2 cellular contexts compared by ENCODE assay signal in the genomic region with DNA sequence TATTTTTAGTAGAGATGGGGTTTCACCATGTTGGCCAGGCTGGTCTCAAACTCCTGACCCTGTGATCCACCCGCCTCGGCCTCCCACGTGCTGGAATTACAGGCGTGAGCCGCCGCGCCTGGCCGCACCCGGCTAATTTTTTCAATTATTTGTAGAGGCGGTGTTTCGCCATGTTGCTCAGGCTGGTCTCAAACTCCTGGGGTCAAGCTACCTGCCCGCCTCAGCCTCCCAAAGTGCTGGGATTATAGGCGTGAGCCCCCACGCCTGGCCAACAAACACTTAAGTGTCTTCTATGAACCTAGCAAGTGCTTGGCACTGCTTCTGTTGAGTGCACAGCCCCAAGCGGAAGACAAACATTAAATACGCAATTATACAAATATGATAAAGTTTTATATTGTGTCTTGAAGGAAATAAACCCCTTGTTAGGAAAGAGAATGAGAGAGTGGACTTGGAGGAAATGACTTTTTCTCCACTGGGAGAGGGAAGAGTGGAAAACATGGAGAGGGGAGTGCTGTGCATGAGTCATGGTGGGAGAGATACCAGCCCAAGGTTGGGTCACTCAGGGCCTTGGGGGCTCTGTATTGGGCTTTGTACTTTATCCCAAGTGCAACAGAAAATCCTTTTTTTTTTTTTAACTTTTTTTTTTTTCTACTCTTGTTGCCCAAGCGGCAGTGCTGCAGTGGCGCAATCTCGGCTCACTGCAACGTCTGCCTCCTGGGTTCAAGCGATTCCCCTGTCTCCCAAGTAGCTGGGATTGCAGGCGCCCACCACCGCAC.
TF ChIP-seq lines count a peak whose summit lies in the region.

No MANE protein-coding gene starts in this region.

TF ChIP-seq in HepG2, 621 proteins besides CTCF, POLR2A, EP300 and RAD21 (continues in another document):
- TF ChIP-seq HDAC2 (CRISPR knock-in tag; IDR thresholded peaks at IDR 0.05) (no peak; the same call in 1 of the 2 replicates), FOXK1 (CRISPR knock-in tag; IDR thresholded peaks at IDR 0.05; ENCODE audit: borderline replicate concordance, low read depth) (no peak), SETDB1 (CRISPR knock-in tag; IDR thresholded peaks at IDR 0.05; ENCODE audit: borderline replicate concordance) (0 out of 2 replicates have a peak, but pooled peaks have one; percentile 43), ZNF44 (CRISPR knock-in tag; IDR thresholded peaks at IDR 0.05) (0 out of 2 replicates have a peak, but pooled peaks have one; percentile 48), ZBTB20 (CRISPR knock-in tag; IDR thresholded peaks at IDR 0.05; ENCODE audit: borderline replicate concordance, low read depth) (no peak), ZNF678 (CRISPR knock-in tag; IDR thresholded peaks at IDR 0.05) (no peak), TCF7L2 (IDR thresholded peaks at IDR 0.05; ENCODE audit: low read depth, low read length) (no peak), JUND (CRISPR knock-in tag; IDR thresholded peaks at IDR 0.05) (peak; percentile 73; the same call in 1 of the 2 replicates), GTF3A (CRISPR knock-in tag; conservative IDR thresholded peaks at IDR 0.05) (no peak), MAZ (IDR thresholded peaks at IDR 0.05; ENCODE audit: borderline replicate concordance, low read depth, low read length) (0 out of 2 replicates have a peak, but pooled peaks have one; percentile 0), MAZ (CRISPR knock-in tag; IDR thresholded peaks at IDR 0.05; ENCODE audit: low read depth) (no peak), ADNP (CRISPR knock-in tag; IDR thresholded peaks at IDR 0.05) (0 out of 2 replicates have a peak, but pooled peaks have one; percentile 31), ZMYM4 (CRISPR knock-in tag; IDR thresholded peaks at IDR 0.05) (no peak), KLF16 (CRISPR knock-in tag; IDR thresholded peaks at IDR 0.05) (no peak; a peak in 1 of 4 replicates), ZBTB26 (CRISPR knock-in tag; IDR thresholded peaks at IDR 0.05; ENCODE audit: borderline replicate concordance) (no peak), ZNF431 (CRISPR knock-in tag; IDR thresholded peaks at IDR 0.05; ENCODE audit: borderline replicate concordance, low read depth) (no peak), ZNF891 (CRISPR knock-in tag; IDR thresholded peaks at IDR 0.05) (no peak), NFKB2 (CRISPR knock-in tag; IDR thresholded peaks at IDR 0.05; ENCODE audit: borderline replicate concordance) (peak; percentile 39; the same call in 1 of the 2 replicates), ZNF574 (CRISPR knock-in tag; IDR thresholded peaks at IDR 0.05) (no peak), ZNF557 (CRISPR knock-in tag; IDR thresholded peaks at IDR 0.05) (no peak), POLR2G (IDR thresholded peaks at IDR 0.05; ENCODE audit: low read depth, low read length) (no peak), PREB (CRISPR knock-in tag; IDR thresholded peaks at IDR 0.05) (no peak)
- TF ChIP-seq, protein P1, sequence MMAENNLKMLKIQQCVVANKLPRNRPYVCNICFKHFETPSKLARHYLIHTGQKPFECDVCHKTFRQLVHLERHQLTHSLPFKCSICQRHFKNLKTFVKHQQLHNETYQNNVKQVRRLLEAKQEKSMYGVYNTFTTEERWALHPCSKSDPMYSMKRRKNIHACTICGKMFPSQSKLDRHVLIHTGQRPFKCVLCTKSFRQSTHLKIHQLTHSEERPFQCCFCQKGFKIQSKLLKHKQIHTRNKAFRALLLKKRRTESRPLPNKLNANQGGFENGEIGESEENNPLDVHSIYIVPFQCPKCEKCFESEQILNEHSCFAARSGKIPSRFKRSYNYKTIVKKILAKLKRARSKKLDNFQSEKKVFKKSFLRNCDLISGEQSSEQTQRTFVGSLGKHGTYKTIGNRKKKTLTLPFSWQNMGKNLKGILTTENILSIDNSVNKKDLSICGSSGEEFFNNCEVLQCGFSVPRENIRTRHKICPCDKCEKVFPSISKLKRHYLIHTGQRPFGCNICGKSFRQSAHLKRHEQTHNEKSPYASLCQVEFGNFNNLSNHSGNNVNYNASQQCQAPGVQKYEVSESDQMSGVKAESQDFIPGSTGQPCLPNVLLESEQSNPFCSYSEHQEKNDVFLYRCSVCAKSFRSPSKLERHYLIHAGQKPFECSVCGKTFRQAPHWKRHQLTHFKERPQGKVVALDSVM (CRISPR knock-in tag; IDR thresholded peaks at IDR 0.05), result 0 out of 2 replicates have a peak, but pooled peaks have one; percentile 2

TF ChIP-seq in K562, 482 proteins besides CTCF, POLR2A, EP300 and RAD21:
- TF ChIP-seq CXXC5 (CRISPR knock-in tag; IDR thresholded peaks at IDR 0.05) (no peak), SNAPC5 (CRISPR knock-in tag; IDR thresholded peaks at IDR 0.05) (no peak), CEBPB (tag; IDR thresholded peaks at IDR 0.05) (0 out of 2 replicates have a peak, but pooled peaks have one; percentile 22)
